ENCODE assay signal across 8 cellular contexts in the genomic region with DNA sequence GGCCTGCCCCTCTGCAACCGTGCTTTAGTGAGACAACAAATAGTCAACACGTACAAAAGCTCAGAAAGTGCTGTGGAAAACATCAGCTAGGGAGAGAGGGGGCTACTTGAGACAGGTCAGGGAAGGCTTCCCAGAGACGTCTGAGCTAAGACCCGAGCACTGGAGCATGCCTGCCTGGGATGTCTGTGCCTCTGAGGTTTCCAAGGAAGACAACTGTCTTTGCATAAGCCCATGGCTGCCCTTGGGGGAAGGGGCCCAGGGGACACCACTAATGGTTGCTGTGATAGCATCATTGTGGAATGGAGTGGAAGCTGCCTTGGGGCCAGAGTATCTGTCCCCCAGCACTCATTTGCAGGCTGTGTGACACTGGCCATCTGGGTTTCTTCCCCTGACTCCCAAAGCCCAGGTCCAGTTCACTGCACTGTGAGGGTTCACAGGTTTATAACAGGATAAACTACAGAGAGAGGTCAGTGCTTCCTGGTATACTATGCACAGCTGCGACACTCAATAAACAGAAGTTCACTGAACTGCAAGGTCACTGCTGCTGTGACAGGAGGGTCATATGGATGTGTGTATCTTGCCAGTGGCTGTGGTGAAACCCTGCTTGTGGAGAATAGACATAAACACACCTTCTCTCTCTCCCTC. TPM values are rescaled to one million over a fixed set of nuclear protein-coding genes. Genes with fewer than 3 reads are reported as not detected.
DNase-seq lines count a peak whose midpoint lies in the region; ATAC-seq, FAIRE-seq and TF ChIP-seq lines count a peak whose summit lies in the region.
"Had no signal": no experiment of that assay in that cellular context is flagged by ENCODE, and none has a peak within 500 bp of the region (broad histone marks: within the 10 kb centered on the region; RNA-seq: fewer than 3 reads in every experiment).

No MANE protein-coding gene starts in this region.

- POLR2A ChIA-PET in K562 (lab: Yijun Ruan, JAX): interaction anchor here (1.0 to 2.0 kb wide), 3 partner anchors 9 to 41 kb away, joined by 3 to 7 read pairs (median 3); no protein-coding TSS in a partner anchor

- H3K4me3 Mint-ChIP-seq in neural crest cell: peak overlapping the region; percentile 75

- H3K4me3 ChIP-seq in NB4 (ENCODE audit: low read depth, low read length): no peak overlapping the region
- H3K4me3 ChIP-seq in K562: no peak overlapping the region

- peak overlapping the region; percentile 94 for H3K4me2 ChIP-seq in K562 (ENCODE audit: insufficient read depth, low read length)

- no TSS peak for BruUV-seq in K562 (replicated peaks; lab: Mats Ljungman, UMichigan)

- in situ Hi-C loops in K562 (cut with MboI): no loop called here

- no peaks in the 10 kb centered on the region for H3K9me3 Mint-ChIP-seq in neural crest cell

- no peak for TF ChIP-seq RAD21 in K562 (CRISPR knock-in tag; conservative IDR thresholded peaks at IDR 0.05 in 1 of 2, IDR thresholded peaks at IDR 0.05 in 1 of 2)

- WGBS in K562 (ENCODE audit: insufficient coverage, low coverage, missing lambda C conversion rate): 62% methylated on average over 5 of the region's 5 CpGs

- H3K27me3 ChIP-seq in K562 (ENCODE audit: control insufficient read depth in 2 of 2, insufficient read depth in 2 of 2, low read length in 2 of 2): no peaks in the 10 kb centered on the region; a peak in 1 of 5 replicates
- H3K27me3 ChIP-seq in foreskin keratinocyte: peaks cover 7% of the 10 kb centered on the region

- TF ChIP-seq CTCF in NB4 (IDR thresholded peaks at IDR 0.05; ENCODE audit: low read depth, low read length) (no peak), K562 (IDR thresholded peaks at IDR 0.05 in 2 of 3, conservative IDR thresholded peaks at IDR 0.05 in 1 of 3; ENCODE audit: insufficient read depth in 2 of 3, low read depth in 1 of 3, low read length in 3 of 3) (no peak), neural crest cell (conservative IDR thresholded peaks at IDR 0.05) (no peak), foreskin keratinocyte (conservative IDR thresholded peaks at IDR 0.05) (no peak)

- peaks cover 25 to 32% of the 10 kb centered on the region in 2 experiments; a peak in 4 of 5 replicates for H3K4me1 ChIP-seq in K562 (replicated peaks in 1 of 2; ENCODE audit: control insufficient read depth in 2 of 2, insufficient read depth in 2 of 2, low read length in 2 of 2)
- peaks cover 16% of the 10 kb centered on the region for H3K4me1 ChIP-seq in foreskin keratinocyte

- no peaks in the 10 kb centered on the region for H3K9me1 ChIP-seq in K562 (ENCODE audit: control insufficient read depth, insufficient read depth, low read length)

- H3K27ac Mint-ChIP-seq in neural crest cell (ENCODE audit: unreplicated experiment): no peak overlapping the region

- TF ChIP-seq POLR2A in NB4 (IDR thresholded peaks at IDR 0.05; ENCODE audit: extremely low read depth, insufficient read length) (no peak), K562 (conservative IDR thresholded peaks at IDR 0.05) (no peak)

- intact Hi-C loops in K562 (cut with micrococcal nuclease): loop anchor here (5.0 kb wide), 1 partner anchor 267 kb away; the partner anchor contains the start of gene STAU1

- FAIRE-seq in K562 (lab: Jason Lieb, UNC): peak; percentile 44

- peak; percentile 60 for DNase-seq in ELF-1 (ENCODE audit: low read depth, low spot score)
- peak; percentile 59 for DNase-seq in NB4 (ENCODE audit: low read depth)
- DNase-seq in K562 (ENCODE audit: extremely low read depth in 1 of 4, low spot score in 3 of 4): peak in 2 of 4 experiments; percentile 38 to 51
- DNase-seq in neural crest cell (ENCODE audit: low read depth, low spot score): no peak
- DNase-seq in foreskin keratinocyte: no peak
- no peak for DNase-seq in effector CD4-positive, alpha-beta T cell
- DNase-seq in NCI-H524 treated with DMSO at 0.1 percent for 48 hours (lab: John Stamatoyannopoulos, UW): no peak
- DNase-seq: NCI-H187 treated with DMSO at 0.1 percent for 48 hours had no signal

- no peak for TF ChIP-seq EP300 in K562 (IDR thresholded peaks at IDR 0.05; ENCODE audit: low read length)

- no peak overlapping the region; the same call in 2 of the 3 replicates for H3K27ac ChIP-seq in K562 (ENCODE audit: extremely low read depth, low read depth, low read length)
- no peak overlapping the region for H3K27ac ChIP-seq in foreskin keratinocyte

- H3K36me3 ChIP-seq in K562 (ENCODE audit: control insufficient read depth, insufficient read depth, low read length): no peaks in the 10 kb centered on the region

- H3K27me3 Mint-ChIP-seq in neural crest cell (ENCODE audit: low read depth): no peaks in the 10 kb centered on the region

- H3K79me2 ChIP-seq in K562 (ENCODE audit: control insufficient read depth, insufficient read depth, low read length): peaks cover 32% of the 10 kb centered on the region

- H3K9me3 ChIP-seq in K562 (replicated peaks; ENCODE audit: control insufficient read depth, insufficient read depth, low read depth, low read length): no peaks in the 10 kb centered on the region

- ATAC-seq in K562 (peak; percentile 8), foreskin keratinocyte (no peak)

- CTCF ChIA-PET in K562 (lab: Yijun Ruan, JAX; ENCODE audit: low intra/inter-chr PET ratio): no interaction called here

- H3K4me1 Mint-ChIP-seq in neural crest cell: peaks cover 35% of the 10 kb centered on the region

- H3K36me3 Mint-ChIP-seq in neural crest cell (ENCODE audit: low read depth): no peaks in the 10 kb centered on the region

- peak overlapping the region in 1 of 2 experiments; percentile 67; a peak in 1 of 4 replicates for H3K9ac ChIP-seq in K562 (ENCODE audit: insufficient read depth in 1 of 2, low read depth in 2 of 2, low read length in 2 of 2)

- no peak overlapping the region for H2AFZ ChIP-seq in K562 (ENCODE audit: low read depth, low read length)

- H4K20me1 ChIP-seq in K562 (replicated peaks; ENCODE audit: control insufficient read depth, insufficient read depth, low read length): no peaks in the 10 kb centered on the region

TF ChIP-seq in K562, 482 proteins besides CTCF, POLR2A, EP300 and RAD21:
- TF ChIP-seq ZEB2 (IDR thresholded peaks at IDR 0.05) (no peak), MEIS2 (IDR thresholded peaks at IDR 0.05; ENCODE audit: partially characterized antibody) (peak; percentile 13), ZNF57 (CRISPR knock-in tag; IDR thresholded peaks at IDR 0.05) (no peak), PHB (CRISPR knock-in tag; IDR thresholded peaks at IDR 0.05) (no peak), ZNF316 (IDR thresholded peaks at IDR 0.05) (peak; percentile 44), SLC30A9 (CRISPR knock-in tag; IDR thresholded peaks at IDR 0.05) (no peak), CAMTA2 (CRISPR knock-in tag; conservative IDR thresholded peaks at IDR 0.05) (no peak), ZNF668 (CRISPR knock-in tag; IDR thresholded peaks at IDR 0.05) (no peak), NR2C2 (CRISPR knock-in tag; IDR thresholded peaks at IDR 0.05) (no peak), NR2C2 (tag; IDR thresholded peaks at IDR 0.05) (peak; percentile 13; the same call in 1 of the 2 replicates), SMAD3 (CRISPR knock-in tag; conservative IDR thresholded peaks at IDR 0.05) (no peak), ESRRA (IDR thresholded peaks at IDR 0.05; ENCODE audit: borderline replicate concordance, low read depth) (peak; percentile 72)

RNA-seq across cellular contexts. Expression of gene ARFGEF2, which starts 1.5 kb away (rescaled TPM):
- total RNA-seq in K562 (2011; cell fraction: chromatin; rRNA removed; ENCODE audit: low replicate concordance): 31.2 and 69.0 TPM in 2 replicates
- total RNA-seq in K562 (2011; cell fraction: nucleolus; rRNA removed): 19.2 and 25.7 TPM in 2 replicates
- total RNA-seq in K562 (2011; cell fraction: nucleoplasm; rRNA removed): 20.0 and 31.2 TPM in 2 replicates
- total RNA-seq in K562 (2014; rRNA removed) (13.5 and 17.0 TPM in 2 replicates), K562 (2014; rRNA removed; fragmentation: Illumina TruSeq; extraction: Trizol) (17.8 and 18.7 TPM in 2 replicates), K562 (2015; rRNA removed; fragmentation: Illumina TruSeq; extraction: Trizol) (17.6 and 18.1 TPM in 2 replicates), K562 (2021) (16.8 and 18.8 TPM in 2 replicates), neural crest cell (16.9 and 18.0 TPM in 2 replicates), foreskin keratinocyte (22.2 and 22.4 TPM in 2 replicates)
- polyA plus RNA-seq in K562 (2011; rRNA removed) (10.1 and 13.5 TPM in 2 replicates), K562 (2014; fragmentation: Illumina TruSeq; extraction: Trizol) (12.7 and 13.7 TPM in 2 replicates), K562 (2014; fragmentation: Nextera tagmentation; extraction: Ambion mirVana) (1 to 10 TPM; 4.2 TPM), K562 (2014; rRNA removed) (9.1 and 9.4 TPM in 2 replicates), foreskin keratinocyte (2.5 and 3.3 TPM in 2 replicates)
- 5.8 and 7.7 TPM in 2 replicates for polyA plus RNA-seq in K562 (2011; cell fraction: cytosol; rRNA removed)
- 19.2 and 21.4 TPM in 2 replicates for polyA plus RNA-seq in K562 (2011; cell fraction: nucleus; rRNA removed)
- 9.0 and 9.8 TPM in 2 replicates for polyA plus RNA-seq in K562 (2012)
- polyA minus RNA-seq in K562 (2011; rRNA and poly(A)+ RNA removed): 33.9 and 36.1 TPM in 2 replicates
- polyA minus RNA-seq in K562 (2011; cell fraction: cytosol; rRNA and poly(A)+ RNA removed): 12.8 and 16.2 TPM in 2 replicates
- 11.7 and 19.5 TPM in 2 replicates for polyA minus RNA-seq in K562 (2011; cell fraction: nucleus; rRNA and poly(A)+ RNA removed)

Comparison
In these comparisons a context has a peak if more than half of its experiments do, and no peak if none do; other contexts are left out.
1. DNase-seq: peak in ELF-1 (single experiment) and NB4 (single experiment); none in neural crest cell (single experiment), foreskin keratinocyte (0 of 2), effector CD4-positive, alpha-beta T cell (single experiment) and NCI-H524 treated with DMSO at 0.1 percent for 48 hours (single experiment).